ENCODE assay signal across 20 cellular contexts in the genomic region with DNA sequence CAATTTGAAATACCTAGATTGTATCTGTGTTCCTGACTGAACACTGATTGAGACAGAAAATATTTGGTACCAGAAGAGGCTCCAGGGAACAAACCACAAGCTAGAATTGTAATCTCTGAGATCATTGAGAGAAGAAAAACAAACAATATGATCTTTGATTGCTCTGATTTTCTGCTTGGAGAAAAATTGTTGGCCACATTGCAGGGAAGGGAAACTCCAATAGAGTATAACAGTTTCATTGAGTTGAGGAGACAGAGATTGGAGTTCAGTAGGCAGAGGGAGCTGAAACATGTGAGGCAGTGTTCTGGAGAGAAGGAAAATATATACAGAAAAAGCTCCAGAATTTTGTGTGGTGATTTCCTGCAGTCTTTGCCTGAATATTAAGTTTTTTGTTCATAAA.
"Had no signal": no experiment of that assay in that cellular context is flagged by ENCODE, and none has a peak within 500 bp of the region (broad histone marks: within the 10 kb centered on the region; RNA-seq: fewer than 3 reads in every experiment).

No MANE protein-coding gene starts in this region.

- H3K27me3 ChIP-seq: foreskin keratinocyte, upper lobe of right lung had no signal

- H3K36me3 ChIP-seq: upper lobe of right lung had no signal

- H3K36me3 Mint-ChIP-seq: activated naive CD4-positive, alpha-beta T cell treated with anti-CD3 and anti-CD28 coated beads, Interleukin-2, amount 50 U/mL, for 24 hours; naive thymus-derived CD4-positive, alpha-beta T cell had no signal

- H2AFZ ChIP-seq: hepatocyte had no signal

- H3K27ac Mint-ChIP-seq: activated CD8-positive, alpha-beta T cell treated with anti-CD3 and anti-CD28 coated beads, Interleukin-2, amount 10 ng/mL, durations not matched to agents 7 days and 5 days; activated naive CD4-positive, alpha-beta T cell treated with anti-CD3 and anti-CD28 coated beads, Interleukin-2, amount 50 U/mL, for 24 hours; dendritic cell treated with granulocyte-macrophage colony-stimulating factor and Interleukin-4, amounts not matched to agents 40 ng/mL and 50 ng/mL, for 4 days; naive thymus-derived CD4-positive, alpha-beta T cell had no signal

- H3K4me1 ChIP-seq: foreskin keratinocyte, upper lobe of right lung had no signal

- H3K79me2 ChIP-seq: hepatocyte had no signal

- H3K9me3 Mint-ChIP-seq: activated naive CD4-positive, alpha-beta T cell treated with anti-CD3 and anti-CD28 coated beads, Interleukin-2, amount 50 U/mL, for 24 hours; dendritic cell treated with granulocyte-macrophage colony-stimulating factor and Interleukin-4, amounts not matched to agents 40 ng/mL and 50 ng/mL, for 4 days had no signal

- H3K4me3 Mint-ChIP-seq: activated CD8-positive, alpha-beta T cell treated with anti-CD3 and anti-CD28 coated beads, Interleukin-2, amount 10 ng/mL, durations not matched to agents 7 days and 5 days; activated naive CD4-positive, alpha-beta T cell treated with anti-CD3 and anti-CD28 coated beads, Interleukin-2, amount 50 U/mL, for 24 hours; dendritic cell treated with granulocyte-macrophage colony-stimulating factor and Interleukin-4, amounts not matched to agents 40 ng/mL and 50 ng/mL, for 4 days; naive thymus-derived CD4-positive, alpha-beta T cell; neural crest cell had no signal

- H3K4me2 ChIP-seq: hepatocyte had no signal

- ATAC-seq: activated CD8-positive, alpha-beta T cell treated with anti-CD3 and anti-CD28 coated beads, Interleukin-2, amount 10 ng/mL, durations not matched to agents 7 days and 5 days; foreskin keratinocyte; naive thymus-derived CD4-positive, alpha-beta T cell; upper lobe of right lung had no signal

- DNase-seq: activated CD4-positive, alpha-beta T cell treated with anti-CD3 and anti-CD28 coated beads for 1 hour; activated CD4-positive, alpha-beta T cell treated with anti-CD3 and anti-CD28 coated beads, Interleukin-2, amount 50 U/mL, for 1 hour; activated CD8-positive, alpha-beta T cell treated with anti-CD3 and anti-CD28 coated beads, Interleukin-2, amount 10 ng/mL, durations not matched to agents 7 days and 5 days; activated gamma-delta T cell treated with Interleukin-2 at 50 U/mL for 16 hours; cerebellar nuclear complex; effector CD4-positive, alpha-beta T cell; foreskin keratinocyte; glutamatergic neuron; mesendoderm; naive thymus-derived CD4-positive, alpha-beta T cell; occipital lobe; retina; stimulated activated CD4-positive, alpha-beta T cell treated with anti-CD3 and anti-CD28 coated beads, Interleukin-4, amount 100 ng/mL, for 1 hour; stimulated activated naive CD4-positive, alpha-beta T cell treated with Interleukin-2 at 50 U/mL for 16 hours; T-helper 1 cell; upper lobe of right lung had no signal

- H3K4me1 Mint-ChIP-seq: activated naive CD4-positive, alpha-beta T cell treated with anti-CD3 and anti-CD28 coated beads, Interleukin-2, amount 50 U/mL, for 24 hours; naive thymus-derived CD4-positive, alpha-beta T cell; neural crest cell had no signal

- H3K4me3 ChIP-seq: hepatocyte, upper lobe of right lung had no signal

- H3K9me3 ChIP-seq: upper lobe of right lung had no signal

- H3K27ac ChIP-seq: foreskin keratinocyte, hepatocyte, upper lobe of right lung had no signal
